Comparison of ENCODE assay signal across 8 cellular contexts in genomic region chr9:127199001-127199791, GRCh38.
DNase-seq lines count a peak whose midpoint lies in the region; ATAC-seq, FAIRE-seq and TF ChIP-seq lines count a peak whose summit lies in the region.

No MANE protein-coding gene starts in this region.

- TF ChIP-seq CTCF in foreskin fibroblast (IDR thresholded peaks at IDR 0.05; ENCODE audit: low read depth, low read length) = peak; percentile 78

- H3K4me3 ChIP-seq in foreskin fibroblast (ENCODE audit: low read depth in 1 of 2, low read length in 2 of 2) = no peak overlapping the region

- DNase-seq in EL (peak; percentile 75), HTR-8/SVneo (ENCODE audit: insufficient read length, low spot score) (peak; percentile 56), RPMI8226 (peak; percentile 87), foreskin fibroblast (peak; percentile 54 to 87), occipital lobe (lab: John Stamatoyannopoulos, UW) (peak; percentile 44), stromal cell of bone marrow (ENCODE audit: low read depth) (peak; percentile 67)
- DNase-seq in activated T-helper 1 cell treated with anti-CD3 and anti-CD28 coated beads, Interleukin-2, amount 50 U/mL, for 16 hours (ENCODE audit: low read depth in 1 of 2, low spot score in 1 of 2) = peak; percentile 56 to 65

- peak; percentile 26 for FAIRE-seq in HTR-8/SVneo (lab: Jason Lieb, UNC)

- ATAC-seq in GM19397 (IDR thresholded peaks at IDR 0.05; ENCODE audit: unreplicated experiment) = no peak
